Comparison of ENCODE assay signal across 10 cellular contexts in genomic region chr9:95771556-95772280, GRCh38.
DNase-seq lines count a peak whose midpoint lies in the region; TF ChIP-seq lines count a peak whose summit lies in the region.
"Had no signal": no experiment of that assay in that cellular context is flagged by ENCODE, and none has a peak within 500 bp of the region (broad histone marks: within the 10 kb centered on the region; RNA-seq: fewer than 3 reads in every experiment).

No MANE protein-coding gene starts in this region.

- H3K27ac ChIP-seq in HUES64 (ENCODE audit: low read depth, low read length): peak overlapping the region; percentile 34; the same call in 1 of the 2 replicates

- peak overlapping the region; percentile 21 for H3K4me3 ChIP-seq in HUES64 (ENCODE audit: low read length)
- H3K4me3 ChIP-seq in astrocyte of the spinal cord (ENCODE audit: low read depth, low read length): no peak overlapping the region
- H3K4me3 ChIP-seq: suprapubic skin had no signal

- H3K36me3 ChIP-seq in HUES64 (ENCODE audit: insufficient read depth, low read length): no peaks in the 10 kb centered on the region
- H3K36me3 ChIP-seq: suprapubic skin had no signal

- H3K9ac ChIP-seq in HUES64 (ENCODE audit: low read depth, low read length): no peak overlapping the region

- TF ChIP-seq CTCF in astrocyte of the spinal cord (IDR thresholded peaks at IDR 0.05; ENCODE audit: low read depth, low read length) (no peak), GM13977 (IDR thresholded peaks at IDR 0.05; ENCODE audit: extremely low read depth, insufficient read depth, missing control alignments) (no peak)

- DNase-seq in astrocyte of the spinal cord (ENCODE audit: low read depth, low spot score) (peak; percentile 58), iris pigment epithelial cell (ENCODE audit: low read depth) (peak; percentile 61), retina (peak; percentile 83), GM13977 (ENCODE audit: low spot score) (no peak), kidney tubule cell (ENCODE audit: low spot score) (no peak), NCI-H2196 treated with DMSO at 0.1 percent for 48 hours (lab: John Stamatoyannopoulos, UW; ENCODE audit: unreplicated experiment) (no peak), T1000 (lab: John Stamatoyannopoulos, UW) (no peak)
- DNase-seq: NK-92 treated with Interleukin-12 subunit alpha and Interleukin-12 subunit beta, amount 100 ng/mL, for 24 hours had no signal

- in situ Hi-C loops in astrocyte of the spinal cord (cut with HindIII; ENCODE audit: low sequenced_read_pairs) (no loop called here), GM13977 (cut with MboI; ENCODE audit: low pct_unique_long_range_greater_than_20kb, low sequenced_read_pairs, unreplicated experiment) (no loop called here)

- H3K9me3 ChIP-seq in HUES64 (ENCODE audit: insufficient read depth, low read depth, low read length): no peaks in the 10 kb centered on the region
- H3K9me3 ChIP-seq: suprapubic skin had no signal

- peaks cover 14% of the 10 kb centered on the region; the same call in 1 of the 2 replicates for H3K27me3 ChIP-seq in HUES64 (ENCODE audit: insufficient read depth, low read length)
- H3K27me3 ChIP-seq: suprapubic skin had no signal

- WGBS in HUES64: 9% methylated on average over 20 of the region's 20 CpGs

- H3K4me1 ChIP-seq in HUES64 (ENCODE audit: insufficient read depth, low read length): peaks cover 40% of the 10 kb centered on the region

Comparison
In these comparisons a context has a peak if more than half of its experiments do, and no peak if none do; other contexts are left out.
1. DNase-seq: peak in astrocyte of the spinal cord (single experiment), iris pigment epithelial cell (single experiment) and retina (single experiment); none in GM13977 (single experiment), kidney tubule cell (single experiment), NCI-H2196 treated with DMSO at 0.1 percent for 48 hours (single experiment) and T1000 (single experiment).